ENCODE assay signal across 10 cellular contexts in the genomic region with DNA sequence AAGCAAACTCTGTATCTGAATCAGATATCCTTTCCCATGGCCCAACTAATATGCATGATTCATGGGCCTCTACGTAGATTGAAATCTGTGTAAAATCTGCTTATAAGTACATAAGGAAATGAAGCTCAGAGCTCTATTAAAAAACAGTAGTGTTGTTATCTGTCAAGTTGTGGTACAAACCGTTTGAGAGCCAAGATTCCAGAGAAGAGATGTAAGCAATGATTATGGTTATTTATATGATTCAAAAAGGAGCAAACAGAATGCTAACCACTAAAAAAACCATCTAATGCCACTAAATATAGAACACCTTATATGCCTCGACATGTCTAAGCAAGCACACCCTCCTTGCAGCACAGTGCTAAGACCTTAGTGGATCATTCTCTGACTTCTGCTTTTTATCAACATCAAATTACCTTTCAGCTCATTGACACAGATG. TPM values are rescaled to one million over a fixed set of nuclear protein-coding genes. Genes with fewer than 3 reads are reported as not detected.
DNase-seq lines count a peak whose midpoint lies in the region; ATAC-seq and TF ChIP-seq lines count a peak whose summit lies in the region.
"Had no signal": no experiment of that assay in that cellular context is flagged by ENCODE, and none has a peak within 500 bp of the region (broad histone marks: within the 10 kb centered on the region; RNA-seq: fewer than 3 reads in every experiment).

No MANE protein-coding gene starts in this region.

- peaks cover 57% of the 10 kb centered on the region for H3K36me3 Mint-ChIP-seq in CD8-positive, alpha-beta T cell
- H3K36me3 Mint-ChIP-seq in activated naive CD8-positive, alpha-beta T cell = peaks cover 20% of the 10 kb centered on the region

- no peaks in the 10 kb centered on the region for H3K4me1 ChIP-seq in CD8-positive, alpha-beta T cell (ENCODE audit: insufficient read depth, low read length)

- no peak overlapping the region for H3K4me3 Mint-ChIP-seq in CD8-positive, alpha-beta T cell
- H3K4me3 Mint-ChIP-seq in activated naive CD8-positive, alpha-beta T cell = peak overlapping the region; percentile 49
- H3K4me3 Mint-ChIP-seq: dendritic cell treated with granulocyte-macrophage colony-stimulating factor and Interleukin-4, amounts not matched to agents 40 ng/mL and 50 ng/mL, for 4 days; naive thymus-derived CD8-positive, alpha-beta T cell had no signal

- no peaks in the 10 kb centered on the region for H3K9me3 Mint-ChIP-seq in CD8-positive, alpha-beta T cell
- no peaks in the 10 kb centered on the region for H3K9me3 Mint-ChIP-seq in activated naive CD8-positive, alpha-beta T cell (ENCODE audit: low read depth)
- H3K9me3 Mint-ChIP-seq: dendritic cell treated with granulocyte-macrophage colony-stimulating factor and Interleukin-4, amounts not matched to agents 40 ng/mL and 50 ng/mL, for 4 days; naive thymus-derived CD8-positive, alpha-beta T cell had no signal

- POLR2A ChIA-PET in CD8-positive, alpha-beta T cell (lab: Charles Lee) = interaction anchor here (0.6 kb wide), 1 partner anchor 174 kb away, joined by 7 read pairs; no protein-coding TSS in a partner anchor

- no peaks in the 10 kb centered on the region for H3K27me3 ChIP-seq in CD8-positive, alpha-beta T cell (ENCODE audit: insufficient read depth, low read length)

- H3K9me3 ChIP-seq in CD8-positive, alpha-beta T cell (ENCODE audit: low read length) = no peaks in the 10 kb centered on the region

- H3K27ac ChIP-seq in CD8-positive, alpha-beta T cell (ENCODE audit: low read depth, low read length) = no peak overlapping the region

- no peak for TF ChIP-seq CTCF in CD8-positive, alpha-beta T cell (IDR thresholded peaks at IDR 0.05)

- H3K36me3 ChIP-seq in CD8-positive, alpha-beta T cell (ENCODE audit: insufficient read depth, low read length) = peaks cover 28% of the 10 kb centered on the region

- H3K27ac Mint-ChIP-seq in CD8-positive, alpha-beta T cell = peak overlapping the region; percentile 6
- peak overlapping the region; percentile 88 for H3K27ac Mint-ChIP-seq in activated naive CD8-positive, alpha-beta T cell
- H3K27ac Mint-ChIP-seq: dendritic cell treated with granulocyte-macrophage colony-stimulating factor and Interleukin-4, amounts not matched to agents 40 ng/mL and 50 ng/mL, for 4 days had no signal

- no peak overlapping the region for H3K4me3 ChIP-seq in CD8-positive, alpha-beta T cell (ENCODE audit: low read depth, low read length)

- CTCF ChIA-PET in CD8-positive, alpha-beta T cell (lab: Charles Lee) = no interaction called here

- no peaks in the 10 kb centered on the region for H3K27me3 Mint-ChIP-seq in CD8-positive, alpha-beta T cell (ENCODE audit: low read depth)
- no peaks in the 10 kb centered on the region for H3K27me3 Mint-ChIP-seq in activated naive CD8-positive, alpha-beta T cell
- H3K27me3 Mint-ChIP-seq: dendritic cell treated with granulocyte-macrophage colony-stimulating factor and Interleukin-4, amounts not matched to agents 40 ng/mL and 50 ng/mL, for 4 days; naive thymus-derived CD8-positive, alpha-beta T cell had no signal

- intact Hi-C loops in CD8-positive, alpha-beta T cell (cut with DNase I, micrococcal nuclease) = no loop called here

- peaks cover 1% of the 10 kb centered on the region for H3K4me1 Mint-ChIP-seq in CD8-positive, alpha-beta T cell (ENCODE audit: low read depth)
- H3K4me1 Mint-ChIP-seq in activated naive CD8-positive, alpha-beta T cell (ENCODE audit: low read depth) = peaks cover 14% of the 10 kb centered on the region

- ATAC-seq in CD8-positive, alpha-beta T cell = no peak
- ATAC-seq in GM21529 (IDR thresholded peaks at IDR 0.05; ENCODE audit: unreplicated experiment) = no peak
- no peak for ATAC-seq in HG03280 (IDR thresholded peaks at IDR 0.05; ENCODE audit: unreplicated experiment)
- ATAC-seq: naive thymus-derived CD8-positive, alpha-beta T cell had no signal

- no peak for DNase-seq in CD8-positive, alpha-beta T cell
- peak; percentile 91 for DNase-seq in HCEC 1CT
- peak; percentile 98 for DNase-seq in iris pigment epithelial cell (ENCODE audit: low read depth)
- no peak for DNase-seq in NCI-H1105 (lab: John Stamatoyannopoulos, UW)
- DNase-seq in ureter (ENCODE audit: low spot score) = no peak
- DNase-seq: naive thymus-derived CD8-positive, alpha-beta T cell had no signal

RNA-seq across cellular contexts. Expression of a gene that starts 26.6 kb away (rescaled TPM):
- 10 to 100 TPM; 10.6 to 12.3 TPM for total RNA-seq in CD8-positive, alpha-beta T cell
- total RNA-seq in ureter = 19.1 TPM

RNA-seq across cellular contexts. Expression of a gene that starts 35.2 kb away (rescaled TPM):
- 1 to 10 TPM in 1 of 2 experiments, under 1 TPM in 1; 0.86 to 1.8 TPM for total RNA-seq in CD8-positive, alpha-beta T cell
- 0.86 TPM for total RNA-seq in ureter

RNA-seq across cellular contexts. Expression of a gene that starts 44.7 kb away (rescaled TPM):
- 10 to 100 TPM; 22.3 to 25.4 TPM for total RNA-seq in CD8-positive, alpha-beta T cell
- total RNA-seq in ureter = 9.7 TPM

Comparison
In these comparisons a context has a peak if more than half of its experiments do, and no peak if none do; other contexts are left out.
1. DNase-seq: peak in HCEC 1CT (single experiment) and iris pigment epithelial cell (single experiment); none in CD8-positive, alpha-beta T cell (0 of 7), NCI-H1105 (single experiment) and ureter (single experiment).